Comparison of ENCODE assay signal across 10 cellular contexts in the genomic region with DNA sequence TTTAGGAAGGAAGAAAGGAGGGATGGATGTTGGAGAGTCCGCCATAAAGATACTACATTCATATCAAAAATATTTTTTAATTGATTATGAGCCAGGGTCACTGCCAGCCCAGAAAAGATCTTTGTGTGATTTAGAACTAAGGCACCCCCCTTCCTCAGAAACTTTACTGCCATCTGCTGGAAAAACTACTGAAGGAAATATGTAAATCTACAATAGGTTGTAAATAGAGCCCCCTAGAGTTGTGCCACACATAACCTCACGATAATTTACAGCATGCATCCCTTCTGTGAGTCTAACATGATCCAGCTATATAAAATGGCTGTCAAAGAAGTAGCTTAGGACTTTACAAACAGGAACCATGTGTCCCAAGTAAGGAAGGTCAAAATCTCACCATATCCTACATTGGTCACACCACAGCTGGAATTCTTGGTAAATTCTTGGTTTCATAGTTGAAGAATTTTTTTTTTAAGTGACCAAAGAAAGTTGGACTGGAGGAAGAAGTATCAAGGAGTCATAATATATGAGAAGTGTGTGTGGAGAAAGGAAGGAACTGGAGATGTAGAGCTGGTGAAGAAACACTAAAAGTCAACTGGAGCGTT.
DNase-seq lines count a peak whose midpoint lies in the region; ATAC-seq and TF ChIP-seq lines count a peak whose summit lies in the region.
"Had no signal": no experiment of that assay in that cellular context is flagged by ENCODE, and none has a peak within 500 bp of the region (broad histone marks: within the 10 kb centered on the region; RNA-seq: fewer than 3 reads in every experiment).

No MANE protein-coding gene starts in this region.

- no peaks in the 10 kb centered on the region for H3K27me3 ChIP-seq in breast epithelium
- H3K27me3 ChIP-seq: suprapubic skin had no signal

- no peaks in the 10 kb centered on the region for H3K4me1 Mint-ChIP-seq in neural crest cell

- no peak overlapping the region for H3K4me3 ChIP-seq in breast epithelium
- H3K4me3 ChIP-seq: suprapubic skin had no signal

- no peak overlapping the region for H3K4me3 Mint-ChIP-seq in neural crest cell

- TF ChIP-seq CTCF in breast epithelium (IDR thresholded peaks at IDR 0.05) = peak in 2 of 3 donors; percentile 22 to 26
- peak; percentile 49 for TF ChIP-seq CTCF in neural crest cell (conservative IDR thresholded peaks at IDR 0.05)

- ATAC-seq in HG03457 (IDR thresholded peaks at IDR 0.05; ENCODE audit: unreplicated experiment) = no peak

- no peaks in the 10 kb centered on the region for H3K4me1 ChIP-seq in breast epithelium
- H3K4me1 ChIP-seq: suprapubic skin had no signal

- TF ChIP-seq POLR2A in breast epithelium (IDR thresholded peaks at IDR 0.05) = no peak

- no peaks in the 10 kb centered on the region for H3K36me3 Mint-ChIP-seq in neural crest cell (ENCODE audit: low read depth)

- intact Hi-C loops in breast epithelium (cut with DNase I; ENCODE audit: low total_unique reads) = loop anchor here (5.0 kb wide), 1 partner anchor 403 kb away; no protein-coding TSS in a partner anchor

- H3K27ac ChIP-seq in breast epithelium = no peak overlapping the region
- H3K27ac ChIP-seq: suprapubic skin had no signal

- H3K27me3 Mint-ChIP-seq in neural crest cell (ENCODE audit: low read depth) = peaks cover 28% of the 10 kb centered on the region

- peak; percentile 64 for DNase-seq in EH (ENCODE audit: low read depth)
- peak; percentile 14 for DNase-seq in NCI-H1092 (lab: John Stamatoyannopoulos, UW)
- DNase-seq in breast epithelium (ENCODE audit: low spot score in 2 of 2) = no peak
- no peak for DNase-seq in neural crest cell (ENCODE audit: low read depth, low spot score)
- no peak for DNase-seq in stimulated activated naive CD4-positive, alpha-beta T cell treated with Interleukin-2 at 50 U/mL for 16 hours (lab: John Stamatoyannopoulos, UW)
- no peak for DNase-seq in stimulated activated CD4-positive, alpha-beta T cell treated with anti-CD3 and anti-CD28 coated beads, Interleukin-4, amount 100 ng/mL, for 1 hour
- DNase-seq in activated CD4-positive, alpha-beta T cell treated with anti-CD3 and anti-CD28 coated beads for 1 hour = no peak
- DNase-seq: NCI-H524 treated with DMSO at 0.1 percent for 48 hours had no signal

- no peak overlapping the region for H3K27ac Mint-ChIP-seq in neural crest cell (ENCODE audit: unreplicated experiment)

- H3K36me3 ChIP-seq in breast epithelium = no peaks in the 10 kb centered on the region
- H3K36me3 ChIP-seq: suprapubic skin had no signal

- no peaks in the 10 kb centered on the region for H3K9me3 ChIP-seq in breast epithelium
- H3K9me3 ChIP-seq: suprapubic skin had no signal

- no peaks in the 10 kb centered on the region for H3K9me3 Mint-ChIP-seq in neural crest cell

Comparison
In these comparisons a context has a peak if more than half of its experiments do, and no peak if none do; other contexts are left out.
1. DNase-seq: peak in EH (single experiment) and NCI-H1092 (single experiment); none in breast epithelium (0 of 2), neural crest cell (single experiment), stimulated activated naive CD4-positive, alpha-beta T cell treated with Interleukin-2 at 50 U/mL for 16 hours (single experiment), stimulated activated CD4-positive, alpha-beta T cell treated with anti-CD3 and anti-CD28 coated beads, Interleukin-4, amount 100 ng/mL, for 1 hour (single experiment) and activated CD4-positive, alpha-beta T cell treated with anti-CD3 and anti-CD28 coated beads for 1 hour (single experiment).